8 cellular contexts compared by ENCODE assay signal in the genomic region with DNA sequence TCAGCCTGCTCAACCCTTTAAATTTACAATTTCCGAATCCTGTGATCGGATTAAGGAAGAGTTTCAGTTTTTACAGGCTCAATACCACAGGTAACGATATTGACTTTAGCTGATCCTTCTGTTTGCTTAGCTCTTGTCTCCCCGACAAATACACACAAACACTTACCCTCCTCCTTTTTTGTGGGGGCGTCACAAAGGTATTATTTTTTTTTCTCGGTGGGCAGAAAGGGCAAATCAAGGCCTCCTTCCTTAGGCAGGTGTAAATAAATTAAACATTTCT. TPM values are rescaled to one million over a fixed set of nuclear protein-coding genes. Genes with fewer than 3 reads are reported as not detected.
A peak's percentile ranks its signal among the peaks of the same experiment; 100 is the strongest.
DNase-seq lines count a peak whose midpoint lies in the region; ATAC-seq and TF ChIP-seq lines count a peak whose summit lies in the region.

No MANE protein-coding gene starts in this region.

- DNase-seq in Caco-2 = no peak
- DNase-seq in effector memory CD4-positive, alpha-beta T cell = no peak
- DNase-seq in neural progenitor cell (ENCODE audit: low spot score) = no peak
- no peak for DNase-seq in HUDEP-2 (lab: John Stamatoyannopoulos, UW; ENCODE audit: unreplicated experiment in 76 of 76)
- DNase-seq in SKM-1 treated with dmso at 0.1 percent for 144 hours (lab: John Stamatoyannopoulos, UW; ENCODE audit: unreplicated experiment) = no peak
- no peak for DNase-seq in HPDE6-E6E7 (ENCODE audit: extremely low spot score)

- no peak overlapping the region for H2AFZ ChIP-seq in Loucy (ENCODE audit: low read length)
- H2AFZ ChIP-seq in neural progenitor cell (replicated peaks) = no peak overlapping the region

- H4K20me1 ChIP-seq in Loucy (ENCODE audit: insufficient read depth, low read length, poor library complexity, severe bottlenecking) (peaks cover 63% of the 10 kb centered on the region), neural progenitor cell (ENCODE audit: low read depth) (peaks cover 64% of the 10 kb centered on the region)

- H3K9me2 ChIP-seq in Loucy (replicated peaks; ENCODE audit: low read depth, low read length) = no peaks in the 10 kb centered on the region

- H3K9me3 Mint-ChIP-seq in Caco-2 (ENCODE audit: unreplicated experiment) (no peaks in the 10 kb centered on the region), neural progenitor cell (peaks cover 1% of the 10 kb centered on the region)

- intact Hi-C loops in Caco-2 (cut with micrococcal nuclease; ENCODE audit: unreplicated experiment) = loop anchor here (5.0 to 10.0 kb wide), 2 partner anchors 109 to 191 kb away; no protein-coding TSS in a partner anchor

- CTCF ChIA-PET in Caco-2 (lab: Charles Lee) = no interaction called here

- H3K4me2 ChIP-seq in Loucy (ENCODE audit: low read depth, low read length, poor library complexity, severe bottlenecking) = peak overlapping the region; percentile 89
- H3K4me2 ChIP-seq in neural progenitor cell = peak overlapping the region; percentile 88

- H3K27me3 ChIP-seq in Caco-2 (replicated peaks; ENCODE audit: control insufficient read depth, insufficient read depth, low read length) (no peaks in the 10 kb centered on the region), Loucy (ENCODE audit: insufficient read depth, low read length, poor library complexity, severe bottlenecking) (no peaks in the 10 kb centered on the region), neural progenitor cell (peaks cover 6% of the 10 kb centered on the region)
- peaks cover 3% of the 10 kb centered on the region for H3K27me3 ChIP-seq in effector memory CD4-positive, alpha-beta T cell (replicated peaks; ENCODE audit: control insufficient read depth, insufficient read depth, low read length, poor library complexity, severe bottlenecking)

- no peaks in the 10 kb centered on the region for H3K36me3 ChIP-seq in Caco-2 (ENCODE audit: control insufficient read depth, insufficient read depth, low read length)
- no peaks in the 10 kb centered on the region for H3K36me3 ChIP-seq in Loucy (ENCODE audit: insufficient read depth, low read length)
- H3K36me3 ChIP-seq in effector memory CD4-positive, alpha-beta T cell (ENCODE audit: control insufficient read depth, insufficient read depth, low read length) = no peaks in the 10 kb centered on the region
- H3K36me3 ChIP-seq in neural progenitor cell = peaks cover 17% of the 10 kb centered on the region

- no peaks in the 10 kb centered on the region for H3K4me1 ChIP-seq in Caco-2
- peaks cover 51% of the 10 kb centered on the region for H3K4me1 ChIP-seq in Loucy (ENCODE audit: insufficient read depth, low read length, poor library complexity, severe bottlenecking)
- H3K4me1 ChIP-seq in effector memory CD4-positive, alpha-beta T cell (ENCODE audit: control insufficient read depth, insufficient read depth, low read length, poor library complexity, severe bottlenecking) = peaks cover 19% of the 10 kb centered on the region
- H3K4me1 ChIP-seq in neural progenitor cell = peaks cover 36% of the 10 kb centered on the region

- H3K36me3 Mint-ChIP-seq in Caco-2 (ENCODE audit: insufficient read depth, unreplicated experiment) = no peaks in the 10 kb centered on the region
- peaks cover 37% of the 10 kb centered on the region for H3K36me3 Mint-ChIP-seq in neural progenitor cell

- peaks cover 59% of the 10 kb centered on the region for H3K79me2 ChIP-seq in Loucy (ENCODE audit: insufficient read depth, low read length)
- H3K79me2 ChIP-seq in neural progenitor cell (ENCODE audit: low read depth) = peaks cover 69% of the 10 kb centered on the region

- H3K27me3 Mint-ChIP-seq in Caco-2 (ENCODE audit: insufficient read depth, unreplicated experiment) = no peaks in the 10 kb centered on the region
- H3K27me3 Mint-ChIP-seq in neural progenitor cell (ENCODE audit: insufficient read depth, low read depth) = peaks cover 8% of the 10 kb centered on the region

- H3F3A ChIP-seq in Loucy (ENCODE audit: low read depth) = peaks cover 4% of the 10 kb centered on the region
- peaks cover 21% of the 10 kb centered on the region for H3F3A ChIP-seq in neural progenitor cell (ENCODE audit: low read depth)

- peaks cover 5% of the 10 kb centered on the region for H3K4me1 Mint-ChIP-seq in Caco-2 (ENCODE audit: low read depth, unreplicated experiment)
- peaks cover 40% of the 10 kb centered on the region for H3K4me1 Mint-ChIP-seq in neural progenitor cell

- no TSS peak for BruUV-seq in Caco-2 (replicated peaks; lab: Mats Ljungman, UMichigan)

- peak overlapping the region; percentile 68 for H3K4me3 Mint-ChIP-seq in Caco-2 (ENCODE audit: unreplicated experiment)
- H3K4me3 Mint-ChIP-seq in neural progenitor cell = peak overlapping the region; percentile 95

- no peak for ATAC-seq in esophagus mucosa

- H3K4me3 ChIP-seq in Caco-2 (ENCODE audit: low read depth, low read length) (peak overlapping the region; percentile 50), Loucy (ENCODE audit: low read length, poor library complexity, severe bottlenecking) (peak overlapping the region; percentile 75), neural progenitor cell (peak overlapping the region; percentile 96)
- H3K4me3 ChIP-seq in effector memory CD4-positive, alpha-beta T cell (ENCODE audit: insufficient read depth, low read depth, low read length, poor library complexity, severe bottlenecking) = peak overlapping the region; percentile 86

- H3K27ac ChIP-seq in effector memory CD4-positive, alpha-beta T cell (ENCODE audit: insufficient read depth, low read length, poor library complexity, severe bottlenecking) = peak overlapping the region; percentile 81
- no peak overlapping the region for H3K27ac ChIP-seq in neural progenitor cell

- H3K9ac ChIP-seq in Loucy (ENCODE audit: low read depth, low read length, poor library complexity, severe bottlenecking) = peak overlapping the region; percentile 73
- peak overlapping the region; percentile 79 for H3K9ac ChIP-seq in neural progenitor cell

- POLR2A ChIA-PET in Caco-2 (lab: Charles Lee) = interaction anchor here (0.6 kb wide), 1 partner anchor 72 kb away, joined by 3 read pairs; no protein-coding TSS in a partner anchor

- TF ChIP-seq CTCF in Caco-2 (IDR thresholded peaks at IDR 0.05; ENCODE audit: insufficient read depth in 1 of 2, low read depth in 1 of 2, low read length in 1 of 2, severe bottlenecking in 1 of 2, unreplicated experiment in 1 of 2) (no peak), Loucy (conservative IDR thresholded peaks at IDR 0.05; ENCODE audit: low read length) (no peak), neural progenitor cell (IDR thresholded peaks at IDR 0.05) (no peak)

- peak overlapping the region; percentile 39 for H3K27ac Mint-ChIP-seq in Caco-2 (ENCODE audit: unreplicated experiment)
- H3K27ac Mint-ChIP-seq in neural progenitor cell = peak overlapping the region; percentile 91

- H3K9me3 ChIP-seq in Caco-2 (no peaks in the 10 kb centered on the region), Loucy (ENCODE audit: insufficient read depth, low read depth, low read length) (no peaks in the 10 kb centered on the region), neural progenitor cell (ENCODE audit: low read depth) (no peaks in the 10 kb centered on the region)
- H3K9me3 ChIP-seq in effector memory CD4-positive, alpha-beta T cell (ENCODE audit: control insufficient read depth, low read length) = no peaks in the 10 kb centered on the region

RNA-seq across cellular contexts. Expression of gene TLE4, which starts 1.9 kb away (rescaled TPM):
- total RNA-seq in Caco-2 (2022) = 8.1 and 9.2 TPM in 2 replicates
- total RNA-seq in neural progenitor cell (ENCODE audit: low replicate concordance) = 236 and 265 TPM in 2 replicates
- total RNA-seq in esophagus mucosa = 30.4 TPM
